ENCODE assay signal across 20 cellular contexts in genomic region chr13:72820898-72821279, GRCh38. TPM values are rescaled to one million over a fixed set of nuclear protein-coding genes. Genes with fewer than 3 reads are reported as not detected.
DNase-seq lines count a peak whose midpoint lies in the region; ATAC-seq, FAIRE-seq and TF ChIP-seq lines count a peak whose summit lies in the region.
"Had no signal": no experiment of that assay in that cellular context is flagged by ENCODE, and none has a peak within 500 bp of the region (broad histone marks: within the 10 kb centered on the region; RNA-seq: fewer than 3 reads in every experiment).

No MANE protein-coding gene starts in this region.

- H4K20me1 ChIP-seq in endothelial cell of umbilical vein (replicated peaks; ENCODE audit: control insufficient read depth, extremely low read depth, insufficient read depth, low read length): no peaks in the 10 kb centered on the region

- no peak overlapping the region for H3K4me3 ChIP-seq in CD4-positive, CD25-positive, alpha-beta regulatory T cell (ENCODE audit: low read depth, low read length)
- H3K4me3 ChIP-seq in HUES64 (ENCODE audit: low read length) (no peak overlapping the region), endothelial cell of umbilical vein (replicated peaks in 1 of 3; ENCODE audit: insufficient read depth in 1 of 3, low read depth in 1 of 3, low read length in 3 of 3) (no peak overlapping the region), pancreas (no peak overlapping the region)
- H3K4me3 ChIP-seq: A549 had no signal

- H3K9ac ChIP-seq in HUES64 (ENCODE audit: low read depth, low read length): no peak overlapping the region
- H3K9ac ChIP-seq in endothelial cell of umbilical vein (replicated peaks; ENCODE audit: extremely low read depth, insufficient read depth, low read length): no peak overlapping the region

- no peak for TF ChIP-seq POLR2A in endothelial cell of umbilical vein (IDR thresholded peaks at IDR 0.05; ENCODE audit: low read depth, low read length)

- DNase-seq in CD4-positive, CD25-positive, alpha-beta regulatory T cell: no peak
- DNase-seq in endothelial cell of umbilical vein (ENCODE audit: low read depth, low spot score) (no peak), mesothelial cell of epicardium (ENCODE audit: low spot score in 2 of 2, unreplicated experiment in 2 of 2) (no peak), left cardiac atrium (no peak), pancreas (no peak)
- DNase-seq: AML-193; CD4-positive, alpha-beta memory T cell; DMS153; DMS79; GDM1 had no signal

- no peaks in the 10 kb centered on the region for H3K9me3 ChIP-seq in CD4-positive, CD25-positive, alpha-beta regulatory T cell (ENCODE audit: control insufficient read depth in 2 of 2, low read length in 2 of 2)
- H3K9me3 ChIP-seq in HUES64 (ENCODE audit: insufficient read depth, low read depth, low read length) (no peaks in the 10 kb centered on the region), endothelial cell of umbilical vein (replicated peaks; ENCODE audit: control insufficient read depth, insufficient read depth, low read length) (no peaks in the 10 kb centered on the region), pancreas (no peaks in the 10 kb centered on the region)
- H3K9me3 ChIP-seq: A549 had no signal

- no peak overlapping the region for H2AFZ ChIP-seq in endothelial cell of umbilical vein (ENCODE audit: low read depth, low read length)

- no peaks in the 10 kb centered on the region for H3K27me3 ChIP-seq in CD4-positive, CD25-positive, alpha-beta regulatory T cell (ENCODE audit: control insufficient read depth, insufficient read depth, low read length)
- H3K27me3 ChIP-seq in HUES64 (ENCODE audit: insufficient read depth, low read length) (no peaks in the 10 kb centered on the region), endothelial cell of umbilical vein (ENCODE audit: control insufficient read depth in 2 of 2, insufficient read depth in 2 of 2, low read length in 2 of 2) (no peaks in the 10 kb centered on the region), pancreas (no peaks in the 10 kb centered on the region)

- H3K4me1 Mint-ChIP-seq in CD4-positive, CD25-positive, alpha-beta regulatory T cell: peaks cover 0 to 24% (median under 1%) of the 10 kb centered on the region in 4 donors
- H3K4me1 Mint-ChIP-seq in mesothelial cell of epicardium: peaks cover 16% of the 10 kb centered on the region
- H3K4me1 Mint-ChIP-seq: IgD-negative memory B cell had no signal

- FAIRE-seq in endothelial cell of umbilical vein (lab: Jason Lieb, UNC): peak; percentile 21
- no peak for FAIRE-seq in pancreas (lab: Jason Lieb, UNC)
- FAIRE-seq: A549, GM18507, HepG2 had no signal

- no TSS peak for BruUV-seq in endothelial cell of umbilical vein (replicated peaks; lab: Mats Ljungman, UMichigan)

- dilution Hi-C loops in endothelial cell of umbilical vein (cut with MboI; ENCODE audit: extremely low pct_ligation_motif_present, low sequenced_read_pairs): no loop called here

- H3K4me2 ChIP-seq in endothelial cell of umbilical vein (ENCODE audit: insufficient read depth, low read length): no peak overlapping the region
- H3K4me2 ChIP-seq: A549 had no signal

- H3K36me3 ChIP-seq in CD4-positive, CD25-positive, alpha-beta regulatory T cell (ENCODE audit: control insufficient read depth, insufficient read depth, low read length): peaks cover 32% of the 10 kb centered on the region
- peaks cover 35% of the 10 kb centered on the region; the same call in 1 of the 2 replicates for H3K36me3 ChIP-seq in HUES64 (ENCODE audit: insufficient read depth, low read length)
- peaks cover 0 to 2% of the 10 kb centered on the region in 2 experiments for H3K36me3 ChIP-seq in endothelial cell of umbilical vein (ENCODE audit: control insufficient read depth in 2 of 2, extremely low read depth in 1 of 2, insufficient read depth in 2 of 2, low read length in 2 of 2)
- no peaks in the 10 kb centered on the region for H3K36me3 ChIP-seq in pancreas

- no peaks in the 10 kb centered on the region for H3K27me3 Mint-ChIP-seq in CD4-positive, CD25-positive, alpha-beta regulatory T cell
- H3K27me3 Mint-ChIP-seq in mesothelial cell of epicardium (ENCODE audit: low read depth): no peaks in the 10 kb centered on the region
- H3K27me3 Mint-ChIP-seq: CD4-positive, alpha-beta memory T cell; IgD-negative memory B cell had no signal

- no peaks in the 10 kb centered on the region for H3K79me2 ChIP-seq in endothelial cell of umbilical vein (ENCODE audit: control insufficient read depth, insufficient read depth, low read length)

- H3K27ac Mint-ChIP-seq in CD4-positive, CD25-positive, alpha-beta regulatory T cell: peak overlapping the region in 2 of 3 donors; percentile 6 to 82
- H3K27ac Mint-ChIP-seq in mesothelial cell of epicardium: peak overlapping the region; percentile 39
- H3K27ac Mint-ChIP-seq: IgD-negative memory B cell had no signal

- intact Hi-C loops in endothelial cell of umbilical vein (cut with micrococcal nuclease): no loop called here
- intact Hi-C loops in left cardiac atrium (cut with DNase I): no loop called here
- intact Hi-C loops in pancreas (cut with DNase I): no loop called here

- H3K4me3 Mint-ChIP-seq in CD4-positive, CD25-positive, alpha-beta regulatory T cell: no peak overlapping the region
- no peak overlapping the region for H3K4me3 Mint-ChIP-seq in mesothelial cell of epicardium
- H3K4me3 Mint-ChIP-seq: CD4-positive, alpha-beta memory T cell; IgD-negative memory B cell had no signal

- no peaks in the 10 kb centered on the region for H3K9me1 ChIP-seq in endothelial cell of umbilical vein (replicated peaks; ENCODE audit: control insufficient read depth, extremely low read depth, insufficient read depth, low read length)

- H3K4me1 ChIP-seq in CD4-positive, CD25-positive, alpha-beta regulatory T cell (ENCODE audit: control insufficient read depth, insufficient read depth, low read length, poor library complexity, severe bottlenecking): no peaks in the 10 kb centered on the region
- H3K4me1 ChIP-seq in HUES64 (ENCODE audit: insufficient read depth, low read length) (peaks cover 12% of the 10 kb centered on the region; the same call in 1 of the 2 replicates), endothelial cell of umbilical vein (ENCODE audit: control insufficient read depth, extremely low read depth, insufficient read depth, low read length) (no peaks in the 10 kb centered on the region), pancreas (no peaks in the 10 kb centered on the region)

- H3K36me3 Mint-ChIP-seq in CD4-positive, CD25-positive, alpha-beta regulatory T cell: peaks cover 23% of the 10 kb centered on the region
- H3K36me3 Mint-ChIP-seq in mesothelial cell of epicardium: peaks cover 25% of the 10 kb centered on the region

- WGBS in HUES64: no CpG with 5 or more reads among the region's 1 CpG
- WGBS in pancreas, 2 donors: 34 to 48% methylated on average over 1 of the region's 1 CpG

- TF ChIP-seq CTCF in endothelial cell of umbilical vein (IDR thresholded peaks at IDR 0.05; ENCODE audit: extremely low read depth in 1 of 2, insufficient read depth in 1 of 2, low read depth in 1 of 2, low read length in 2 of 2) (no peak), mesothelial cell of epicardium (IDR thresholded peaks at IDR 0.05; ENCODE audit: unreplicated experiment) (no peak), pancreas (IDR thresholded peaks at IDR 0.05) (no peak)

- no peak overlapping the region for H3K27ac ChIP-seq in CD4-positive, CD25-positive, alpha-beta regulatory T cell (ENCODE audit: insufficient read depth, low read length, poor library complexity, severe bottlenecking)
- H3K27ac ChIP-seq in HUES64 (ENCODE audit: low read depth, low read length): peak overlapping the region; percentile 28; the same call in 1 of the 2 replicates
- H3K27ac ChIP-seq in endothelial cell of umbilical vein (ENCODE audit: insufficient read depth, low read depth, low read length): no peak overlapping the region
- no peak overlapping the region for H3K27ac ChIP-seq in pancreas
- H3K27ac ChIP-seq: 22Rv1, A549, C4-2B, HL-60 had no signal

- peaks cover 0 to 1% (median 0%) of the 10 kb centered on the region in 7 donors for H3K9me3 Mint-ChIP-seq in CD4-positive, CD25-positive, alpha-beta regulatory T cell
- peaks cover 3% of the 10 kb centered on the region for H3K9me3 Mint-ChIP-seq in mesothelial cell of epicardium
- H3K9me3 Mint-ChIP-seq: IgD-negative memory B cell had no signal

- POLR2A ChIA-PET in endothelial cell of umbilical vein (lab: Charles Lee): no interaction called here

- ATAC-seq in CD4-positive, CD25-positive, alpha-beta regulatory T cell (ENCODE audit: low read depth in 2 of 2): no peak
- ATAC-seq in left cardiac atrium (no peak), GM21360 (IDR thresholded peaks at IDR 0.05; ENCODE audit: unreplicated experiment) (no peak), GM19023 (IDR thresholded peaks at IDR 0.05; ENCODE audit: unreplicated experiment) (no peak), pancreas (no peak)
- ATAC-seq: A549, HepG2 had no signal

- CTCF ChIA-PET in endothelial cell of umbilical vein (lab: Charles Lee): interaction anchor here (0.7 kb wide), 1 partner anchor 12 kb away, joined by 3 read pairs; no protein-coding TSS in a partner anchor

RNA-seq across cellular contexts. Expression of gene PIBF1, which starts 39.0 kb away (rescaled TPM):
- total RNA-seq in CD4-positive, CD25-positive, alpha-beta regulatory T cell: 34.1 TPM
- 10 to 100 TPM; 13.6 to 21.4 (median 18.5) TPM for polyA plus RNA-seq in CD4-positive, CD25-positive, alpha-beta regulatory T cell
- 9.6 TPM for polyA plus RNA-seq in HUES64 (2013, experiment 1 of 2)
- 15.3 TPM for polyA plus RNA-seq in HUES64 (2013, experiment 2 of 2)
- total RNA-seq in endothelial cell of umbilical vein (18.2 and 18.4 TPM in 2 replicates), mesothelial cell of epicardium (34.4 to 40.2 TPM (median 38.8 TPM) in 3 replicates), left cardiac atrium (10 to 100 TPM; 12.2 to 13.5 TPM), pancreas (10 to 100 TPM in 1 of 6 donors, 1 to 10 TPM in 5; 6.1 to 11.4 (median 8.9) TPM)
- polyA plus RNA-seq in endothelial cell of umbilical vein (0.72 and 1.4 TPM in 2 replicates), pancreas (10 to 100 TPM in 1 of 2 donors, 1 to 10 TPM in 1; 8.3 to 13.5 TPM)
- polyA plus RNA-seq in endothelial cell of umbilical vein (2011; cell fraction: cytosol; rRNA removed): 3.1 and 3.6 TPM in 2 replicates
- 5.8 and 9.6 TPM in 2 replicates for polyA plus RNA-seq in endothelial cell of umbilical vein (2011; cell fraction: nucleus; rRNA removed)
- 12.6 and 14.5 TPM in 2 replicates for polyA plus RNA-seq in endothelial cell of umbilical vein (2012)
- polyA minus RNA-seq in endothelial cell of umbilical vein: 5.1 and 5.2 TPM in 2 replicates
- 5.7 TPM for polyA minus RNA-seq in endothelial cell of umbilical vein (2011; cell fraction: cytosol; rRNA and poly(A)+ RNA removed)
- 19.4 and 27.0 TPM in 2 replicates for polyA minus RNA-seq in endothelial cell of umbilical vein (2011; cell fraction: nucleus; rRNA and poly(A)+ RNA removed)

RNA-seq across cellular contexts. Expression of gene DIS3, which starts 39.2 kb away (rescaled TPM):
- total RNA-seq in CD4-positive, CD25-positive, alpha-beta regulatory T cell: 46.7 TPM
- 10 to 100 TPM; 15.1 to 19.3 (median 18.3) TPM for polyA plus RNA-seq in CD4-positive, CD25-positive, alpha-beta regulatory T cell
- polyA plus RNA-seq in HUES64 (2013, experiment 1 of 2): 36.5 TPM
- 33.9 TPM for polyA plus RNA-seq in HUES64 (2013, experiment 2 of 2)
- total RNA-seq in endothelial cell of umbilical vein: 31.4 and 32.8 TPM in 2 replicates
- polyA plus RNA-seq in endothelial cell of umbilical vein: 11.4 and 12.4 TPM in 2 replicates
- polyA plus RNA-seq in endothelial cell of umbilical vein (2011; cell fraction: cytosol; rRNA removed): 11.7 and 11.9 TPM in 2 replicates
- 21.1 and 27.4 TPM in 2 replicates for polyA plus RNA-seq in endothelial cell of umbilical vein (2011; cell fraction: nucleus; rRNA removed)
- 28.5 and 36.7 TPM in 2 replicates for polyA plus RNA-seq in endothelial cell of umbilical vein (2012)
- 18.1 and 20.7 TPM in 2 replicates for polyA minus RNA-seq in endothelial cell of umbilical vein
- polyA minus RNA-seq in endothelial cell of umbilical vein (2011; cell fraction: cytosol; rRNA and poly(A)+ RNA removed): 20.1 TPM
- polyA minus RNA-seq in endothelial cell of umbilical vein (2011; cell fraction: nucleus; rRNA and poly(A)+ RNA removed): 17.9 and 29.5 TPM in 2 replicates
- total RNA-seq in mesothelial cell of epicardium: 31.3 to 33.7 TPM (median 33.2 TPM) in 3 replicates
- 10 to 100 TPM; 14.3 to 18.6 TPM for total RNA-seq in left cardiac atrium
- total RNA-seq in pancreas: 10 to 100 TPM in 4 of 6 donors, 1 to 10 TPM in 2; 6.4 to 14.2 (median 11.3) TPM
- polyA plus RNA-seq in pancreas: 1 to 10 TPM; 3.2 to 5.7 TPM
